8 cellular contexts compared by ENCODE assay signal in the genomic region with DNA sequence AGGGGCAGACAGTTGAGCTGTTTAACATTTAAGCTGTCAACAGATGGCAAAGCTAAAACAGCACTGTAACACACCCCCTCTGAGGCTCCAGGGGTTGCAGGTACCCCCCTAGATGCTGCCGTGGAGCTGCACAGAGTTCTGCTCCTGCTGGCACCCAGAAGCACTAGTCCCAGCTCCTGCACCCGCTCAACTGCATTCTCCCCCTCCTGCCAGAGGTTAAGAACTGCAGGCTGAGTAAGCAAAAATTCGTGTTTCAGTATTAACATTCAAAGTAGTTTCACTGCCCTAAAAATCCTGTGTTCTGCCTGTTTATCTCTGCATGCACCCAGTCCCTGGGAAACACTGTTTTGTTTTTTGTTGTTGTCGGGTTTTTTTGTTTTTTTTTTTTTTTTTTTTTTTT.
DNase-seq lines count a peak whose midpoint lies in the region; ATAC-seq and TF ChIP-seq lines count a peak whose summit lies in the region.

No MANE protein-coding gene starts in this region.

- H3K9me3 Mint-ChIP-seq in chondrocyte (ENCODE audit: low read depth): peaks cover 4% of the 10 kb centered on the region
- peaks cover 0 to 25% (median 7%) of the 10 kb centered on the region in 5 donors for H3K9me3 Mint-ChIP-seq in CD8-positive, alpha-beta memory T cell

- H3K36me3 Mint-ChIP-seq in chondrocyte (ENCODE audit: low read depth): no peaks in the 10 kb centered on the region
- no peaks in the 10 kb centered on the region for H3K36me3 Mint-ChIP-seq in CD8-positive, alpha-beta memory T cell

- TF ChIP-seq CTCF in cardiac muscle cell (IDR thresholded peaks at IDR 0.05; ENCODE audit: low read depth, low read length) (peak; percentile 31), chondrocyte (IDR thresholded peaks at IDR 0.05) (peak; percentile 73)

- H3K27me3 ChIP-seq in cardiac muscle cell: no peaks in the 10 kb centered on the region
- H3K27me3 ChIP-seq in CD8-positive, alpha-beta memory T cell (ENCODE audit: insufficient read depth, low read length, poor library complexity, severe bottlenecking): no peaks in the 10 kb centered on the region

- H3K4me1 ChIP-seq in cardiac muscle cell (ENCODE audit: low read depth): no peaks in the 10 kb centered on the region
- H3K4me1 ChIP-seq in CD8-positive, alpha-beta memory T cell (ENCODE audit: insufficient read depth, low read length): no peaks in the 10 kb centered on the region

- no peak overlapping the region for H3K27ac ChIP-seq in cardiac muscle cell
- no peak overlapping the region for H3K27ac ChIP-seq in CD8-positive, alpha-beta memory T cell (ENCODE audit: low read depth, low read length)

- no peak overlapping the region for H3K4me3 Mint-ChIP-seq in chondrocyte (ENCODE audit: unreplicated experiment)
- no peak overlapping the region for H3K4me3 Mint-ChIP-seq in CD8-positive, alpha-beta memory T cell

- no peaks in the 10 kb centered on the region for H3K36me3 ChIP-seq in cardiac muscle cell
- H3K36me3 ChIP-seq in CD8-positive, alpha-beta memory T cell (ENCODE audit: insufficient read depth, low read length): no peaks in the 10 kb centered on the region

- no peak overlapping the region for H3K4me3 ChIP-seq in cardiac muscle cell
- H3K4me3 ChIP-seq in CD8-positive, alpha-beta memory T cell (ENCODE audit: low read length): no peak overlapping the region

- DNase-seq in cardiac muscle cell (ENCODE audit: low read depth in 1 of 2, low spot score in 1 of 2) (peak; percentile 20 to 46), cardiac septum (ENCODE audit: low spot score) (no peak), MV-4-11 (lab: John Stamatoyannopoulos, UW) (peak; percentile 58), chondrocyte (ENCODE audit: low spot score) (no peak), NCI-H1417 treated with DMSO at 0.1 percent for 48 hours (lab: John Stamatoyannopoulos, UW) (no peak), COLO829 (ENCODE audit: low spot score) (no peak)
- no peak for DNase-seq in CD8-positive, alpha-beta memory T cell

- ATAC-seq in HG02623 (IDR thresholded peaks at IDR 0.05; ENCODE audit: unreplicated experiment): peak; percentile 95

- H3K4me1 Mint-ChIP-seq in chondrocyte (ENCODE audit: low read depth): no peaks in the 10 kb centered on the region
- H3K4me1 Mint-ChIP-seq in CD8-positive, alpha-beta memory T cell: no peaks in the 10 kb centered on the region

- CTCF ChIA-PET in CD8-positive, alpha-beta memory T cell (lab: Charles Lee): no interaction called here

- POLR2A ChIA-PET in CD8-positive, alpha-beta memory T cell (lab: Charles Lee): no interaction called here

- no peak overlapping the region for H3K27ac Mint-ChIP-seq in chondrocyte (ENCODE audit: unreplicated experiment)
- no peak overlapping the region for H3K27ac Mint-ChIP-seq in CD8-positive, alpha-beta memory T cell

- peaks cover 10% of the 10 kb centered on the region for H3K27me3 Mint-ChIP-seq in chondrocyte (ENCODE audit: low read depth)
- H3K27me3 Mint-ChIP-seq in CD8-positive, alpha-beta memory T cell: no peaks in the 10 kb centered on the region

- no peaks in the 10 kb centered on the region for H3K9me3 ChIP-seq in cardiac muscle cell (ENCODE audit: low read depth)
- no peaks in the 10 kb centered on the region for H3K9me3 ChIP-seq in CD8-positive, alpha-beta memory T cell (ENCODE audit: low read length)

- intact Hi-C loops in cardiac septum (cut with DNase I): no loop called here

Comparison
In these comparisons a context has a peak if more than half of its experiments do, and no peak if none do; other contexts are left out.
1. DNase-seq: peak in cardiac muscle cell (2 of 2) and MV-4-11 (single experiment); none in cardiac septum (single experiment), chondrocyte (single experiment), NCI-H1417 treated with DMSO at 0.1 percent for 48 hours (single experiment), CD8-positive, alpha-beta memory T cell (0 of 5) and COLO829 (single experiment).